In genomic region chr6:75424610-75425548, GRCh38 we compare ENCODE assay signal across 1 cellular context.
TF ChIP-seq lines count a peak whose summit lies in the region.

No MANE protein-coding gene starts in this region.

TF ChIP-seq in IMR-90, 13 proteins besides CTCF, POLR2A, EP300 and RAD21 (continued from another document):
- TF ChIP-seq MAFK (IDR thresholded peaks at IDR 0.05; ENCODE audit: low read depth, low read length) (peak; percentile 73), NFE2L2 (IDR thresholded peaks at IDR 0.05; ENCODE audit: low read depth, low read length) (no peak), ELK1 (IDR thresholded peaks at IDR 0.05; ENCODE audit: borderline replicate concordance, low read depth, low read length) (no peak), USF2 (IDR thresholded peaks at IDR 0.05; ENCODE audit: low read depth, low read length) (no peak), BHLHE40 (IDR thresholded peaks at IDR 0.05; ENCODE audit: low read depth, low read length) (no peak)
